In genomic region chr12:48044396-48044795, GRCh38 we compare ENCODE assay signal across 30 cellular contexts. TPM values are rescaled to one million over a fixed set of nuclear protein-coding genes. Genes with fewer than 3 reads are reported as not detected.
"Had no signal": no experiment of that assay in that cellular context is flagged by ENCODE, and none has a peak within 500 bp of the region (broad histone marks: within the 10 kb centered on the region; RNA-seq: fewer than 3 reads in every experiment).

No MANE protein-coding gene starts in this region.

- H3K36me3 ChIP-seq: ovary had no signal

- H3K27ac Mint-ChIP-seq: nephron; neural progenitor cell; progenitor cell of endocrine pancreas; stimulated activated effector memory CD8-positive, alpha-beta T cell treated with anti-CD3 and anti-CD28 coated beads, Interleukin-12 subunit alpha, Interleukin-12 subunit beta, amount 100 ng/mL, for 72 hours; stimulated activated naive B cell treated with anti-CD40 and anti-IgM and Interleukin-4, amounts not matched to agents 10 μg/mL and 1 μg/mL and 100 μg/mL, for 72 hours; stimulated activated naive CD8-positive, alpha-beta T cell treated with anti-CD3 and anti-CD28 coated beads, Interleukin-15, Interleukin-2, amounts not matched to agents 100 ng/mL and 50 ng/mL, for 24 hours had no signal

- ATAC-seq: psoas muscle; right cardiac atrium; right lobe of liver; stimulated activated effector memory CD8-positive, alpha-beta T cell treated with anti-CD3 and anti-CD28 coated beads, Interleukin-12 subunit alpha, Interleukin-12 subunit beta, amount 100 ng/mL, for 72 hours; stimulated activated naive B cell treated with anti-CD40 and anti-IgM and Interleukin-4, amounts not matched to agents 10 μg/mL and 1 μg/mL and 100 μg/mL, for 72 hours had no signal

- H3K27me3 Mint-ChIP-seq: progenitor cell of endocrine pancreas; stimulated activated naive B cell treated with anti-CD40 and anti-IgM and Interleukin-4, amounts not matched to agents 10 μg/mL and 1 μg/mL and 100 μg/mL, for 72 hours; stimulated activated naive CD8-positive, alpha-beta T cell treated with anti-CD3 and anti-CD28 coated beads, Interleukin-15, Interleukin-2, amounts not matched to agents 100 ng/mL and 50 ng/mL, for 24 hours had no signal

- H3K9me3 ChIP-seq: ovary, psoas muscle, right lobe of liver, sigmoid colon, stomach, thoracic aorta, thyroid gland, tibial nerve, upper lobe of left lung, vagina had no signal

- DNase-seq: occipital lobe; posterior cingulate gyrus; psoas muscle; right cardiac atrium; right lobe of liver; sigmoid colon; small intestine; stimulated activated CD4-positive, alpha-beta T cell treated with anti-CD3 and anti-CD28 coated beads, Interleukin-15, amount 100 ng/mL, for 24 hours; stimulated activated CD4-positive, alpha-beta T cell treated with anti-CD3 and anti-CD28 coated beads, Interleukin-2, amount 100 ng/mL, for 24 hours; stimulated activated CD4-positive, alpha-beta T cell treated with anti-CD3 and anti-CD28 coated beads, Interleukin-2, amount 100 ng/mL, for 48 hours; stimulated activated CD4-positive, alpha-beta T cell treated with anti-CD3 and anti-CD28 coated beads, Interleukin-4, amount 100 ng/mL, for 24 hours; stimulated activated naive B cell treated with anti-CD40 and anti-IgM and Interleukin-4, amounts not matched to agents 10 μg/mL and 1 μg/mL and 100 μg/mL, for 72 hours; stimulated activated naive CD4-positive, alpha-beta T cell treated with Interleukin-2 at 50 U/mL for 16 hours; stomach; thyroid gland; trophoblast cell; upper lobe of left lung had no signal

- H3K4me1 Mint-ChIP-seq: nephron; neural progenitor cell; stimulated activated effector memory CD8-positive, alpha-beta T cell treated with anti-CD3 and anti-CD28 coated beads, Interleukin-12 subunit alpha, Interleukin-12 subunit beta, amount 100 ng/mL, for 72 hours had no signal

- H3K27ac ChIP-seq: neural progenitor cell, parathyroid adenoma, psoas muscle, right lobe of liver, sigmoid colon, stomach, thoracic aorta, thyroid gland, tibial nerve, upper lobe of left lung, vagina had no signal

- H3K4me3 ChIP-seq: neural progenitor cell, ovary, psoas muscle, right lobe of liver, sigmoid colon, stomach, thoracic aorta, thyroid gland, tibial nerve, upper lobe of left lung, vagina had no signal

- H3K9me3 Mint-ChIP-seq: nephron; neural progenitor cell; stimulated activated effector memory CD8-positive, alpha-beta T cell treated with anti-CD3 and anti-CD28 coated beads, Interleukin-12 subunit alpha, Interleukin-12 subunit beta, amount 100 ng/mL, for 72 hours; stimulated activated naive B cell treated with anti-CD40 and anti-IgM and Interleukin-4, amounts not matched to agents 10 μg/mL and 1 μg/mL and 100 μg/mL, for 72 hours; stimulated activated naive CD8-positive, alpha-beta T cell treated with anti-CD3 and anti-CD28 coated beads, Interleukin-15, Interleukin-2, amounts not matched to agents 100 ng/mL and 50 ng/mL, for 24 hours had no signal

- H3K4me3 Mint-ChIP-seq: nephron; neural progenitor cell; stimulated activated effector memory CD8-positive, alpha-beta T cell treated with anti-CD3 and anti-CD28 coated beads, Interleukin-12 subunit alpha, Interleukin-12 subunit beta, amount 100 ng/mL, for 72 hours; stimulated activated naive B cell treated with anti-CD40 and anti-IgM and Interleukin-4, amounts not matched to agents 10 μg/mL and 1 μg/mL and 100 μg/mL, for 72 hours; stimulated activated naive CD8-positive, alpha-beta T cell treated with anti-CD3 and anti-CD28 coated beads, Interleukin-15, Interleukin-2, amounts not matched to agents 100 ng/mL and 50 ng/mL, for 24 hours had no signal

- H3K27me3 ChIP-seq: neural progenitor cell, ovary, right lobe of liver, sigmoid colon, stomach, thyroid gland, tibial nerve, upper lobe of left lung, vagina had no signal

- H3K4me1 ChIP-seq: neural progenitor cell, parathyroid adenoma, psoas muscle, right lobe of liver, sigmoid colon, stomach, thyroid gland, tibial nerve, upper lobe of left lung, vagina had no signal

RNA-seq across cellular contexts. Expression of gene COL2A1, which starts 40.1 kb away (rescaled TPM):
- total RNA-seq: renal cortical epithelial cell, right cardiac atrium, right lobe of liver, sigmoid colon, subcutaneous adipose tissue, thyroid gland, tibial nerve, ureter, vagina had no signal
